Comparison of ENCODE assay signal across 30 cellular contexts in the genomic region with DNA sequence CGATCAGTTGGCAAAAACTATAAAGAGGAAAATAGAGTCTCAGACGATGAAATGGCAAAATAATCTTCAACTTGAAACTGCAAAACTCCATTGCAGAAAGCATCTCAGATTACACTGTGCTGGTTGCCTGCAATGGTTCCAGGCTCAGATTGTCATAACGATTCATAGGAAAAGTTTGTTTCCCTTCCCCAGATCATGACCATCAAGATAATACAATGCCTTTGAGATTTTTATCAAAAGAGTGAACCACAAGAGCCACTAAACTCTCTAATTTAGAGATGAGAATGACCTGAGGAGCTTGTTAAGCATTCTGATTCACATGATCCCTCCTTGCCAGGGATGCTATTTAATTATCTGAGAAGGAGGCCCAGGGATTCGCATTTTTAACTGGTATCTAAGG.
"Had no signal": no experiment of that assay in that cellular context is flagged by ENCODE, and none has a peak within 500 bp of the region (broad histone marks: within the 10 kb centered on the region; RNA-seq: fewer than 3 reads in every experiment).

No MANE protein-coding gene starts in this region.

- H3K4me3 ChIP-seq: ascending aorta, body of pancreas, MG63, Peyer's patch had no signal

- H3K9me3 ChIP-seq: ascending aorta, body of pancreas, MG63 had no signal

- H3K36me3 ChIP-seq: ascending aorta, MG63, Peyer's patch had no signal

- H3K27ac ChIP-seq: ascending aorta, body of pancreas, Peyer's patch, RWPE1, VCaP had no signal

- H3K4me1 ChIP-seq: ascending aorta, body of pancreas had no signal

- DNase-seq: activated B cell treated with CpG ODN at 0.5 μM for 24 hours; activated CD4-positive, alpha-beta T cell treated with anti-CD3 and anti-CD28 coated beads for 4 hours; activated CD4-positive, CD25-positive, alpha-beta regulatory T cell treated with anti-CD3 and anti-CD28 coated beads, Interleukin-2, amount 50 U/mL, for 72 hours; activated CD8-positive, alpha-beta T cell treated with anti-CD3 and anti-CD28 coated beads for 36 hours; activated effector memory CD4-positive, alpha-beta T cell treated with anti-CD3 and anti-CD28 coated beads, Interleukin-2, amount 50 U/mL, for 16 hours; activated naive CD4-positive, alpha-beta T cell; activated naive CD4-positive, alpha-beta T cell treated with anti-CD3 and anti-CD28 coated beads, Interleukin-2, amount 50 U/mL, for 16 hours; activated naive CD8-positive, alpha-beta T cell treated with anti-CD3 and anti-CD28 coated beads, Interleukin-2, amount 10 ng/mL, durations not matched to agents 7 days and 5 days; activated T-cell treated with anti-CD3 and anti-CD28 coated beads, Interleukin-2, amount 50 U/mL, for 1 hour; activated T-cell treated with anti-CD3 and anti-CD28 coated beads, Interleukin-2, amount 50 U/mL, for 72 hours; amygdala; body of pancreas; caudate nucleus; cerebellar nuclear complex; Karpas-422; MG63; NCI-H1048; NCI-H1105 treated with DMSO at 0.1 percent for 48 hours; NCI-H1436; NCI-H1694; NCI-H1930; NCI-H2081 treated with DMSO at 0.1 percent for 48 hours; NCI-H345; NCI-H524 treated with DMSO at 0.1 percent for 48 hours; PC-3; Peyer's patch; SIG-M5 had no signal

- H3K27me3 ChIP-seq: ascending aorta, body of pancreas, MG63, Peyer's patch had no signal
